In the genomic region with DNA sequence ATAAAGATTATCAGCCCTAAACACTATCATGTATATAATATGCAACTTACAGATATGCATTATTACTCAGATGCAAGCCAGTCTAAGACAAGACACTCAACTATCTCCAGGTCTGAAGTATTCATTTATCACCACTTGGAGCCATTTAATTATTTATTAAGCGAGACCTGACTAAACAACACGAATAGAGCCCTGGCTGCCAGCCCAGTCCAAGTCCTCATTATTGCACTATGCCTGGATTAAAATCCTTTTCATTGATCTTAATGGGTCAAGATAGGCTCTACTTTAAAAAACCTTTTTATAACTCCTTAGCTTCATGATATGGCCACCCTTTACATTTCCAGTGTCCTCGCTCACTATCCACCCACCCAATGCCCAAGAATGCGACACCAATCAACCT, we compare ENCODE assay signal across 1 cellular context.
TF ChIP-seq lines count a peak whose summit lies in the region.

No MANE protein-coding gene starts in this region.

TF ChIP-seq in GM23338, 12 proteins besides CTCF, POLR2A, EP300 and RAD21:
- TF ChIP-seq, protein P1, sequence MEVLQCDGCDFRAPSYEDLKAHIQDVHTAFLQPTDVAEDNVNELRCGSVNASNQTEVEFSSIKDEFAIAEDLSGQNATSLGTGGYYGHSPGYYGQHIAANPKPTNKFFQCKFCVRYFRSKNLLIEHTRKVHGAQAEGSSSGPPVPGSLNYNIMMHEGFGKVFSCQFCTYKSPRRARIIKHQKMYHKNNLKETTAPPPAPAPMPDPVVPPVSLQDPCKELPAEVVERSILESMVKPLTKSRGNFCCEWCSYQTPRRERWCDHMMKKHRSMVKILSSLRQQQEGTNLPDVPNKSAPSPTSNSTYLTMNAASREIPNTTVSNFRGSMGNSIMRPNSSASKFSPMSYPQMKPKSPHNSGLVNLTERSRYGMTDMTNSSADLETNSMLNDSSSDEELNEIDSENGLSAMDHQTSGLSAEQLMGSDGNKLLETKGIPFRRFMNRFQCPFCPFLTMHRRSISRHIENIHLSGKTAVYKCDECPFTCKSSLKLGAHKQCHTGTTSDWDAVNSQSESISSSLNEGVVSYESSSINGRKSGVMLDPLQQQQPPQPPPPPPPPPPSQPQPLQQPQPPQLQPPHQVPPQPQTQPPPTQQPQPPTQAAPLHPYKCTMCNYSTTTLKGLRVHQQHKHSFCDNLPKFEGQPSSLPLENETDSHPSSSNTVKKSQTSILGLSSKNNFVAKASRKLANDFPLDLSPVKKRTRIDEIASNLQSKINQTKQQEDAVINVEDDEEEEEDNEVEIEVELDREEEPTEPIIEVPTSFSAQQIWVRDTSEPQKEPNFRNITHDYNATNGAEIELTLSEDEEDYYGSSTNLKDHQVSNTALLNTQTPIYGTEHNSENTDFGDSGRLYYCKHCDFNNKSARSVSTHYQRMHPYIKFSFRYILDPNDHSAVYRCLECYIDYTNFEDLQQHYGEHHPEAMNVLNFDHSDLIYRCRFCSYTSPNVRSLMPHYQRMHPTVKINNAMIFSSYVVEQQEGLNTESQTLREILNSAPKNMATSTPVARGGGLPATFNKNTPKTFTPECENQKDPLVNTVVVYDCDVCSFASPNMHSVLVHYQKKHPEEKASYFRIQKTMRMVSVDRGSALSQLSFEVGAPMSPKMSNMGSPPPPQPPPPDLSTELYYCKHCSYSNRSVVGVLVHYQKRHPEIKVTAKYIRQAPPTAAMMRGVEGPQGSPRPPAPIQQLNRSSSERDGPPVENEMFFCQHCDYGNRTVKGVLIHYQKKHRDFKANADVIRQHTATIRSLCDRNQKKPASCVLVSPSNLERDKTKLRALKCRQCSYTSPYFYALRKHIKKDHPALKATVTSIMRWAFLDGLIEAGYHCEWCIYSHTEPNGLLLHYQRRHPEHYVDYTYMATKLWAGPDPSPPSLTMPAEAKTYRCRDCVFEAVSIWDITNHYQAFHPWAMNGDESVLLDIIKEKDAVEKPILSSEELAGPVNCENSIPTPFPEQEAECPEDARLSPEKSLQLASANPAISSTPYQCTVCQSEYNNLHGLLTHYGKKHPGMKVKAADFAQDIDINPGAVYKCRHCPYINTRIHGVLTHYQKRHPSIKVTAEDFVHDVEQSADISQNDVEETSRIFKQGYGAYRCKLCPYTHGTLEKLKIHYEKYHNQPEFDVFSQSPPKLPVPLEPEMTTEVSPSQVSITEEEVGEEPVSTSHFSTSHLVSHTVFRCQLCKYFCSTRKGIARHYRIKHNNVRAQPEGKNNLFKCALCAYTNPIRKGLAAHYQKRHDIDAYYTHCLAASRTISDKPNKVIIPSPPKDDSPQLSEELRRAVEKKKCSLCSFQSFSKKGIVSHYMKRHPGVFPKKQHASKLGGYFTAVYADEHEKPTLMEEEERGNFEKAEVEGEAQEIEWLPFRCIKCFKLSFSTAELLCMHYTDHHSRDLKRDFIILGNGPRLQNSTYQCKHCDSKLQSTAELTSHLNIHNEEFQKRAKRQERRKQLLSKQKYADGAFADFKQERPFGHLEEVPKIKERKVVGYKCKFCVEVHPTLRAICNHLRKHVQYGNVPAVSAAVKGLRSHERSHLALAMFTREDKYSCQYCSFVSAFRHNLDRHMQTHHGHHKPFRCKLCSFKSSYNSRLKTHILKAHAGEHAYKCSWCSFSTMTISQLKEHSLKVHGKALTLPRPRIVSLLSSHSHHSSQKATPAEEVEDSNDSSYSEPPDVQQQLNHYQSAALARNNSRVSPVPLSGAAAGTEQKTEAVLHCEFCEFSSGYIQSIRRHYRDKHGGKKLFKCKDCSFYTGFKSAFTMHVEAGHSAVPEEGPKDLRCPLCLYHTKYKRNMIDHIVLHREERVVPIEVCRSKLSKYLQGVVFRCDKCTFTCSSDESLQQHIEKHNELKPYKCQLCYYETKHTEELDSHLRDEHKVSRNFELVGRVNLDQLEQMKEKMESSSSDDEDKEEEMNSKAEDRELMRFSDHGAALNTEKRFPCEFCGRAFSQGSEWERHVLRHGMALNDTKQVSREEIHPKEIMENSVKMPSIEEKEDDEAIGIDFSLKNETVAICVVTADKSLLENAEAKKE (CRISPR knock-in tag; IDR thresholded peaks at IDR 0.05), result no peak
- TF ChIP-seq ZNF114 (CRISPR knock-in tag; IDR thresholded peaks at IDR 0.05), result no peak
- TF ChIP-seq NANOG (IDR thresholded peaks at IDR 0.05; ENCODE audit: borderline replicate concordance), result no peak
- TF ChIP-seq, protein P2, sequence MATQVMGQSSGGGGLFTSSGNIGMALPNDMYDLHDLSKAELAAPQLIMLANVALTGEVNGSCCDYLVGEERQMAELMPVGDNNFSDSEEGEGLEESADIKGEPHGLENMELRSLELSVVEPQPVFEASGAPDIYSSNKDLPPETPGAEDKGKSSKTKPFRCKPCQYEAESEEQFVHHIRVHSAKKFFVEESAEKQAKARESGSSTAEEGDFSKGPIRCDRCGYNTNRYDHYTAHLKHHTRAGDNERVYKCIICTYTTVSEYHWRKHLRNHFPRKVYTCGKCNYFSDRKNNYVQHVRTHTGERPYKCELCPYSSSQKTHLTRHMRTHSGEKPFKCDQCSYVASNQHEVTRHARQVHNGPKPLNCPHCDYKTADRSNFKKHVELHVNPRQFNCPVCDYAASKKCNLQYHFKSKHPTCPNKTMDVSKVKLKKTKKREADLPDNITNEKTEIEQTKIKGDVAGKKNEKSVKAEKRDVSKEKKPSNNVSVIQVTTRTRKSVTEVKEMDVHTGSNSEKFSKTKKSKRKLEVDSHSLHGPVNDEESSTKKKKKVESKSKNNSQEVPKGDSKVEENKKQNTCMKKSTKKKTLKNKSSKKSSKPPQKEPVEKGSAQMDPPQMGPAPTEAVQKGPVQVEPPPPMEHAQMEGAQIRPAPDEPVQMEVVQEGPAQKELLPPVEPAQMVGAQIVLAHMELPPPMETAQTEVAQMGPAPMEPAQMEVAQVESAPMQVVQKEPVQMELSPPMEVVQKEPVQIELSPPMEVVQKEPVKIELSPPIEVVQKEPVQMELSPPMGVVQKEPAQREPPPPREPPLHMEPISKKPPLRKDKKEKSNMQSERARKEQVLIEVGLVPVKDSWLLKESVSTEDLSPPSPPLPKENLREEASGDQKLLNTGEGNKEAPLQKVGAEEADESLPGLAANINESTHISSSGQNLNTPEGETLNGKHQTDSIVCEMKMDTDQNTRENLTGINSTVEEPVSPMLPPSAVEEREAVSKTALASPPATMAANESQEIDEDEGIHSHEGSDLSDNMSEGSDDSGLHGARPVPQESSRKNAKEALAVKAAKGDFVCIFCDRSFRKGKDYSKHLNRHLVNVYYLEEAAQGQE (IDR thresholded peaks at IDR 0.05; ENCODE audit: unreplicated experiment), result no peak
- TF ChIP-seq, protein P3, sequence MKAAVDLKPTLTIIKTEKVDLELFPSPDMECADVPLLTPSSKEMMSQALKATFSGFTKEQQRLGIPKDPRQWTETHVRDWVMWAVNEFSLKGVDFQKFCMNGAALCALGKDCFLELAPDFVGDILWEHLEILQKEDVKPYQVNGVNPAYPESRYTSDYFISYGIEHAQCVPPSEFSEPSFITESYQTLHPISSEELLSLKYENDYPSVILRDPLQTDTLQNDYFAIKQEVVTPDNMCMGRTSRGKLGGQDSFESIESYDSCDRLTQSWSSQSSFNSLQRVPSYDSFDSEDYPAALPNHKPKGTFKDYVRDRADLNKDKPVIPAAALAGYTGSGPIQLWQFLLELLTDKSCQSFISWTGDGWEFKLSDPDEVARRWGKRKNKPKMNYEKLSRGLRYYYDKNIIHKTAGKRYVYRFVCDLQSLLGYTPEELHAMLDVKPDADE (IDR thresholded peaks at IDR 0.05), result no peak
- TF ChIP-seq POLR2AphosphoS5 (IDR thresholded peaks at IDR 0.05; ENCODE audit: low read depth), result no peak
- no peak for TF ChIP-seq EZH2 (IDR thresholded peaks at IDR 0.05; ENCODE audit: low read depth, unreplicated experiment)
- TF ChIP-seq STAT1 (IDR thresholded peaks at IDR 0.05; ENCODE audit: unreplicated experiment), result no peak
- no peak for TF ChIP-seq EZH2phosphoT487 (IDR thresholded peaks at IDR 0.05; ENCODE audit: unreplicated experiment)
- TF ChIP-seq CREB1 (CRISPR knock-in tag; IDR thresholded peaks at IDR 0.05; ENCODE audit: low read depth), result no peak
- no peak for TF ChIP-seq ZNF331 (CRISPR knock-in tag; IDR thresholded peaks at IDR 0.05; ENCODE audit: low read depth)
- TF ChIP-seq JUNB (IDR thresholded peaks at IDR 0.05; ENCODE audit: unreplicated experiment), result no peak
